ENCODE assay signal across 2 cellular contexts in the genomic region with DNA sequence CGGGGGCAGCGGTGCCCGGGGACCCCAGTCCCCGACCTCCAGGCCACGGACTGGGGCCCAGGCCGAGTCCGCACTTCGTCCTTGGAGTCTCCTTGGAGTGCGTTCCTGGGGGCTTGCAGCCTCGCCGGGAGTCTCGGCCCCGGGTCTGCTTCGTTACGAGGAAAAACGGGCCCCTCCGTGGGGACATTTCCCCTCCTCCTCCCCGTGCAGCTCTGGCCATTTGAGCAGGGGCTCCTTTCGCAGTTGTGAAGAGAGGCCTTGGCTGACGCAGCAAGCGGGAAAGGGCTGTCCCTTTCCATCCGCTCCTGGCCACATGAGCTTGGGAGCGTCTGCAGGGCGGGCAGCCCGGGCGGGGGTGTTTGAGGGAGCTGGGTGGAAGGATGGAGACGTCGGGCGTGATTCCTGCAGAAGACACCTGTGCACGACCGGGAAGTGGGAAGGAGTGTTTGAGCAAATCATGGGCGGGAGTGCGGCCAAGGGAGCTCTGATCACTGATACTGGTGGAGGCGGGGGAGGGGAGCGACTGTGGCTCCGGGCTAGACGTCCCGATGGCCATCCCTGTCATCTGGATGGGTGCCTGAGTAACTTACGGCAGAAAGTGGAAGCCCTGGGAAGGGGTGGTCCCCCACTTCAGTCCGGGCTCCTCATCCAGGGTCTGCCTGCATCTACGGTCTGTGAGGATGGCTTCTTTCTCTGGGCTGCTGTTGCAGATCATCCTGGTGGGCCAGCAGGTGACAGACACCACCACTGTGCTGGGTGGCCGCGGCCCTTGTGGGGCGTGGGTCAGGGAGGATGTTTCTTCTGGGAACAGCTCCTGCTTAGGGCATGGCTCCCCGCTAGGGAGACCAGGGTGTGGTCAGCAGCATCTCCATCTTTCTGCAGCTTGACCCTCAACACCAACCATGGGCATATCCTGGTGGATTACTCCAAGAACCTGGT.
TF ChIP-seq lines count a peak whose summit lies in the region.

No MANE protein-coding gene starts in this region.

TF ChIP-seq in A549, 52 proteins besides CTCF, POLR2A, EP300 and RAD21 (continued from another document):
- peak; percentile 17; the same call in 1 of the 2 replicates for TF ChIP-seq E2F6 (IDR thresholded peaks at IDR 0.05; ENCODE audit: borderline replicate concordance, low read depth)
- peak in 1 of 2 experiments; percentile 61; a peak in 1 of 5 replicates for TF ChIP-seq JUN (IDR thresholded peaks at IDR 0.05)
- peak; percentile 23; the same call in 1 of the 2 replicates for TF ChIP-seq MAX (IDR thresholded peaks at IDR 0.05)
- TF ChIP-seq, protein P1, sequence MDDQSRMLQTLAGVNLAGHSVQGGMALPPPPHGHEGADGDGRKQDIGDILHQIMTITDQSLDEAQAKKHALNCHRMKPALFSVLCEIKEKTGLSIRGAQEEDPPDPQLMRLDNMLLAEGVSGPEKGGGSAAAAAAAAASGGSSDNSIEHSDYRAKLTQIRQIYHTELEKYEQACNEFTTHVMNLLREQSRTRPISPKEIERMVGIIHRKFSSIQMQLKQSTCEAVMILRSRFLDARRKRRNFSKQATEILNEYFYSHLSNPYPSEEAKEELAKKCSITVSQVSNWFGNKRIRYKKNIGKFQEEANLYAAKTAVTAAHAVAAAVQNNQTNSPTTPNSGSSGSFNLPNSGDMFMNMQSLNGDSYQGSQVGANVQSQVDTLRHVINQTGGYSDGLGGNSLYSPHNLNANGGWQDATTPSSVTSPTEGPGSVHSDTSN (IDR thresholded peaks at IDR 0.05): peak; percentile 10; the same call in 1 of the 2 replicates

TF ChIP-seq in neural cell, 6 proteins besides CTCF, POLR2A, EP300 and RAD21 (continued from another document):
- TF ChIP-seq REST (IDR thresholded peaks at IDR 0.05; ENCODE audit: borderline replicate concordance) (peak; percentile 6), EZH2 (IDR thresholded peaks at IDR 0.05; ENCODE audit: borderline replicate concordance, insufficient read depth, low read length, poor library complexity, severe bottlenecking) (no peak)
